12 cellular contexts compared by ENCODE assay signal in genomic region chr1:234246638-234247116, GRCh38.
DNase-seq lines count a peak whose midpoint lies in the region; ATAC-seq lines count a peak whose summit lies in the region.
"Had no signal": no experiment of that assay in that cellular context is flagged by ENCODE, and none has a peak within 500 bp of the region (broad histone marks: within the 10 kb centered on the region; RNA-seq: fewer than 3 reads in every experiment).

No MANE protein-coding gene starts in this region.

- no peak for DNase-seq in activated T-cell treated with anti-CD3 and anti-CD28 coated beads, Interleukin-2, amount 50 U/mL, for 4 hours
- no peak for DNase-seq in activated T-cell treated with anti-CD3 and anti-CD28 coated beads, Interleukin-2, amount 50 U/mL, for 48 hours
- DNase-seq in stimulated activated effector memory CD8-positive, alpha-beta T cell treated with anti-CD3 and anti-CD28 coated beads, Interleukin-12 subunit alpha, Interleukin-12 subunit beta, amount 100 ng/mL, for 72 hours (ENCODE audit: low spot score in 2 of 2), result no peak
- DNase-seq in iPS-NIHi11 (ENCODE audit: low spot score) (no peak), mucosa of gallbladder (ENCODE audit: low spot score) (no peak)
- DNase-seq in activated CD8-positive, alpha-beta memory T cell treated with anti-CD3 and anti-CD28 coated beads, Interleukin-2, amount 50 U/mL, for 4 hours, result no peak
- DNase-seq: GF-D8, heart right ventricle, NCI-H510A had no signal

- no peak overlapping the region for H3K27ac Mint-ChIP-seq in stimulated activated effector memory CD8-positive, alpha-beta T cell treated with anti-CD3 and anti-CD28 coated beads, Interleukin-12 subunit alpha, Interleukin-12 subunit beta, amount 100 ng/mL, for 72 hours
- H3K27ac Mint-ChIP-seq: stimulated activated naive CD8-positive, alpha-beta T cell treated with anti-CD3 and anti-CD28 coated beads, Interleukin-15, Interleukin-2, amounts not matched to agents 100 ng/mL and 50 ng/mL, for 24 hours had no signal

- peaks cover 3% of the 10 kb centered on the region for H3K36me3 Mint-ChIP-seq in activated T-cell treated with anti-CD3 and anti-CD28 coated beads, Interleukin-2, amount 50 U/mL, for 4 hours (ENCODE audit: insufficient read depth)
- H3K36me3 Mint-ChIP-seq in stimulated activated effector memory CD8-positive, alpha-beta T cell treated with anti-CD3 and anti-CD28 coated beads, Interleukin-12 subunit alpha, Interleukin-12 subunit beta, amount 100 ng/mL, for 72 hours, result no peaks in the 10 kb centered on the region

- peak; percentile 46 to 58 for ATAC-seq in activated T-cell treated with anti-CD3 and anti-CD28 coated beads, Interleukin-2, amount 50 U/mL, for 4 hours
- ATAC-seq in GM21529 (IDR thresholded peaks at IDR 0.05; ENCODE audit: unreplicated experiment) (peak; percentile 90), HG03135 (IDR thresholded peaks at IDR 0.05; ENCODE audit: unreplicated experiment) (peak; percentile 89)
- ATAC-seq in stimulated activated effector memory CD8-positive, alpha-beta T cell treated with anti-CD3 and anti-CD28 coated beads, Interleukin-12 subunit alpha, Interleukin-12 subunit beta, amount 100 ng/mL, for 72 hours, result peak; percentile 94
- ATAC-seq: heart right ventricle had no signal

- H3K4me1 Mint-ChIP-seq in activated T-cell treated with anti-CD3 and anti-CD28 coated beads, Interleukin-2, amount 50 U/mL, for 4 hours (ENCODE audit: low read depth), result peaks cover 20% of the 10 kb centered on the region
- H3K4me1 Mint-ChIP-seq in stimulated activated effector memory CD8-positive, alpha-beta T cell treated with anti-CD3 and anti-CD28 coated beads, Interleukin-12 subunit alpha, Interleukin-12 subunit beta, amount 100 ng/mL, for 72 hours, result peaks cover 44% of the 10 kb centered on the region

- peaks cover 3% of the 10 kb centered on the region for H3K9me3 Mint-ChIP-seq in activated T-cell treated with anti-CD3 and anti-CD28 coated beads, Interleukin-2, amount 50 U/mL, for 4 hours
- H3K9me3 Mint-ChIP-seq in stimulated activated effector memory CD8-positive, alpha-beta T cell treated with anti-CD3 and anti-CD28 coated beads, Interleukin-12 subunit alpha, Interleukin-12 subunit beta, amount 100 ng/mL, for 72 hours, result peaks cover 6% of the 10 kb centered on the region

- no peak overlapping the region for H3K4me3 Mint-ChIP-seq in activated T-cell treated with anti-CD3 and anti-CD28 coated beads, Interleukin-2, amount 50 U/mL, for 4 hours
- peak overlapping the region; percentile 28 for H3K4me3 Mint-ChIP-seq in stimulated activated effector memory CD8-positive, alpha-beta T cell treated with anti-CD3 and anti-CD28 coated beads, Interleukin-12 subunit alpha, Interleukin-12 subunit beta, amount 100 ng/mL, for 72 hours
- H3K4me3 Mint-ChIP-seq: stimulated activated naive CD8-positive, alpha-beta T cell treated with anti-CD3 and anti-CD28 coated beads, Interleukin-15, Interleukin-2, amounts not matched to agents 100 ng/mL and 50 ng/mL, for 24 hours had no signal

- H3K27me3 Mint-ChIP-seq in activated T-cell treated with anti-CD3 and anti-CD28 coated beads, Interleukin-2, amount 50 U/mL, for 4 hours (ENCODE audit: low read depth), result no peaks in the 10 kb centered on the region
